1 cellular context compared by ENCODE assay signal in genomic region chr1:2564006-2564814, GRCh38.
TF ChIP-seq lines count a peak whose summit lies in the region.

No MANE protein-coding gene starts in this region.

TF ChIP-seq in GM12878, 131 proteins besides CTCF, POLR2A, EP300 and RAD21:
- TF ChIP-seq RCOR1 (conservative IDR thresholded peaks at IDR 0.05; ENCODE audit: low read depth, low read length) (no peak), RELA (IDR thresholded peaks at IDR 0.05; ENCODE audit: borderline replicate concordance, partially characterized antibody) (no peak), MEF2B (IDR thresholded peaks at IDR 0.05; ENCODE audit: partially characterized antibody, poor library complexity, severe bottlenecking) (no peak), BCLAF1 (IDR thresholded peaks at IDR 0.05) (no peak), NR2F1 (conservative IDR thresholded peaks at IDR 0.05) (no peak), ZNF24 (IDR thresholded peaks at IDR 0.05) (no peak), ZNF274 (IDR thresholded peaks at IDR 0.05; ENCODE audit: insufficient read depth, insufficient read length) (no peak), EGR1 (IDR thresholded peaks at IDR 0.05; ENCODE audit: borderline replicate concordance in 1 of 2, low read depth in 2 of 2, low read length in 2 of 2) (no peak), CHD4 (IDR thresholded peaks at IDR 0.05) (no peak), CEBPZ (IDR thresholded peaks at IDR 0.05; ENCODE audit: low read depth, low read length) (no peak), CUX1 (IDR thresholded peaks at IDR 0.05; ENCODE audit: insufficient replicate concordance, low read depth, low read length) (no peak), SMARCA5 (IDR thresholded peaks at IDR 0.05) (no peak), SUPT20H (IDR thresholded peaks at IDR 0.05; ENCODE audit: borderline replicate concordance, control insufficient read depth, low read depth, low read length) (no peak), RAD51 (IDR thresholded peaks at IDR 0.05) (no peak), IKZF2 (IDR thresholded peaks at IDR 0.05) (no peak), USF2 (IDR thresholded peaks at IDR 0.05; ENCODE audit: borderline replicate concordance, low read depth, low read length) (no peak), STAT1 (conservative IDR thresholded peaks at IDR 0.05) (no peak), DPF2 (IDR thresholded peaks at IDR 0.05) (no peak)
